ENCODE assay signal across 2 cellular contexts in genomic region chr10:110639858-110640257, GRCh38. TPM values are rescaled to one million over a fixed set of nuclear protein-coding genes. Genes with fewer than 3 reads are reported as not detected.
"Had no signal": no experiment of that assay in that cellular context is flagged by ENCODE, and none has a peak within 500 bp of the region (broad histone marks: within the 10 kb centered on the region; RNA-seq: fewer than 3 reads in every experiment).

No MANE protein-coding gene starts in this region.

RNA-seq across cellular contexts. Expression of gene RBM20, which starts 4.3 kb away (rescaled TPM):
- total RNA-seq: natural killer cell treated with Interleukin-12 subunit alpha and Interleukin-12 subunit beta and Interleukin-15 and Interleukin-18, amount 100 ng/mL, for 72 hours; osteoblast had no signal
